In the genomic region with DNA sequence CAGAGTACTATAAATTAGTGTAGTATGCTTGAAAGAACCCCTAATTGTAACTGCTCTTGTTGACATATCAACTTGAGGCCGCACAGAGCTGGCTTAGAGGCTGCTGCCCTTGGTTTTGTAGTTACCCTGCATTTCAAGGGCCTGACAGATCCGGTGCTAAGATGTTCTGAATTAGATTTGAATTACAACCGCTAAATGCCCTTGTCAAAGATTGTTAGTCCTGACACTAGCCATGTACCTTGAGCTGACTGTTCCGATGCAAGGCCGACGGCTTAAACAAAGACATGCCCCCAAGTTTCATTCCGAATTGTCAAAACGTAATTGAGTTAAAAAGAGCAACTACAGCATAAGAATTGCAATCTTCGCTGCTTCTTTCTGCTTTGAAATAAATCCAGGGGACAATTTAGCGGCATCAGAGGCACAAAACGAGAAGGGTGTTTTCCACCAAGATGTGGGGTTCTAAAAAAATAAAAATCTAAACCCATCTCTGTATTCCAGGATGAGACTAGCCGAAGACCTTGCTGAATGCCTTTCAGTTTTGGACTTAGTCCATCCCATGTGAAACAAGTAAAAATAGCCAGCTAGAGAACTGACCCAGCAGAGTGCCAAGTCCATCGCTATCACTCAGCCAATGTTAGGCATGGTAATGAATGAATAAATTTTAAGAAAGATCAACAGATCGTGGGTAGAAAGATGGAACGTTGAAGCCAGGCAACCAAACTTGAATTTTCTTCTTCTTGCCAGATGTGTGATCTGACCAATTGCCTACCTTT, we compare ENCODE assay signal across 22 cellular contexts.
"Had no signal": no experiment of that assay in that cellular context is flagged by ENCODE, and none has a peak within 500 bp of the region (broad histone marks: within the 10 kb centered on the region; RNA-seq: fewer than 3 reads in every experiment).

No MANE protein-coding gene starts in this region.

- H3K27me3 ChIP-seq: cardiac muscle cell, ovary, uterus had no signal

- H3K4me3 ChIP-seq: cardiac muscle cell, ovary, psoas muscle, spleen, uterus had no signal

- H3K27ac ChIP-seq: cardiac muscle cell, epithelial cell of prostate, ovary, psoas muscle, spleen, uterus had no signal

- ATAC-seq: activated CD8-positive, alpha-beta memory T cell treated with anti-CD3 and anti-CD28 coated beads, Interleukin-2, amount 10 ng/mL, durations not matched to agents 7 days and 5 days; left lobe of liver; naive thymus-derived CD8-positive, alpha-beta T cell; psoas muscle; sciatic nerve had no signal

- H3K36me3 ChIP-seq: cardiac muscle cell, ovary, spleen, uterus had no signal

- H3K9me3 ChIP-seq: ovary, psoas muscle, spleen, uterus had no signal

- DNase-seq: activated B cell treated with CpG ODN at 0.5 μM for 24 hours; activated CD4-positive, alpha-beta memory T cell treated with anti-CD3 and anti-CD28 coated beads, Interleukin-2, amount 10 ng/mL, durations not matched to agents 7 days and 5 days; activated CD4-positive, alpha-beta T cell treated with anti-CD3 and anti-CD28 coated beads for 48 hours; activated CD8-positive, alpha-beta memory T cell treated with anti-CD3 and anti-CD28 coated beads, Interleukin-2, amount 10 ng/mL, durations not matched to agents 7 days and 5 days; activated naive CD4-positive, alpha-beta T cell; activated naive CD8-positive, alpha-beta T cell treated with anti-CD3 and anti-CD28 coated beads for 36 hours; amygdala; endodermal cell; foreskin fibroblast; hypothalamus; islet precursor cell; naive thymus-derived CD8-positive, alpha-beta T cell; ovary; psoas muscle; spleen; stimulated activated CD4-positive, alpha-beta T cell treated with anti-CD3 and anti-CD28 coated beads, Interleukin-4, amount 100 ng/mL, for 4 hours; stimulated activated naive CD4-positive, alpha-beta T cell; uterus had no signal

- H3K4me1 ChIP-seq: spleen, uterus had no signal
